Comparison of ENCODE assay signal across 16 cellular contexts in genomic region chr2:175605989-175606841, GRCh38.
A peak's percentile ranks its signal among the peaks of the same experiment; 100 is the strongest.
DNase-seq lines count a peak whose midpoint lies in the region; ATAC-seq lines count a peak whose summit lies in the region.
"Had no signal": no experiment of that assay in that cellular context is flagged by ENCODE, and none has a peak within 500 bp of the region (broad histone marks: within the 10 kb centered on the region; RNA-seq: fewer than 3 reads in every experiment).

No MANE protein-coding gene starts in this region.

- peak overlapping the region; percentile 2 for H3K4me3 ChIP-seq in adipocyte (ENCODE audit: low read length)

- peaks cover 35% of the 10 kb centered on the region for H3K4me1 ChIP-seq in adipocyte (ENCODE audit: control insufficient read depth, insufficient read depth, low read length)

- H3K36me3 ChIP-seq in adipocyte (ENCODE audit: control insufficient read depth, insufficient read depth, low read length, severe bottlenecking): no peaks in the 10 kb centered on the region

- DNase-seq in ELF-1 (ENCODE audit: low read depth, low spot score) (peak; percentile 37), NCI-H2029 (lab: John Stamatoyannopoulos, UW) (peak; percentile 89), adipocyte (ENCODE audit: low read depth) (peak; percentile 88), mucosa of gallbladder (ENCODE audit: low spot score) (peak; percentile 41), ureter (ENCODE audit: low spot score) (no peak), NCI-H446 treated with DMSO at 0.1 percent for 48 hours (lab: John Stamatoyannopoulos, UW) (no peak)
- DNase-seq in activated CD4-positive, alpha-beta T cell treated with anti-CD3 and anti-CD28 coated beads for 48 hours: no peak
- DNase-seq: activated T-cell treated with anti-CD3 and anti-CD28 coated beads, Interleukin-2, amount 50 U/mL, for 1 hour; anterior cingulate cortex; CD8-positive, alpha-beta T cell; effector CD4-positive, alpha-beta T cell; hypothalamus; IMR-90; posterior cingulate gyrus; SIG-M5 had no signal

- H3K9ac ChIP-seq in adipocyte (ENCODE audit: low read length): no peak overlapping the region

- H3K27me3 ChIP-seq in adipocyte (replicated peaks; ENCODE audit: control insufficient read depth, insufficient read depth, low read length): no peaks in the 10 kb centered on the region

- ATAC-seq in GM21786 (IDR thresholded peaks at IDR 0.05; ENCODE audit: unreplicated experiment): no peak
- ATAC-seq: CD8-positive, alpha-beta T cell had no signal

- no peaks in the 10 kb centered on the region for H3K9me3 ChIP-seq in adipocyte (ENCODE audit: control insufficient read depth, low read length)

Comparison
In these comparisons a context has a peak if more than half of its experiments do, and no peak if none do; other contexts are left out.
1. DNase-seq: peak in ELF-1 (single experiment), NCI-H2029 (single experiment), adipocyte (single experiment) and mucosa of gallbladder (single experiment); none in activated CD4-positive, alpha-beta T cell treated with anti-CD3 and anti-CD28 coated beads for 48 hours (single experiment), ureter (single experiment) and NCI-H446 treated with DMSO at 0.1 percent for 48 hours (single experiment).